9 cellular contexts compared by ENCODE assay signal in the genomic region with DNA sequence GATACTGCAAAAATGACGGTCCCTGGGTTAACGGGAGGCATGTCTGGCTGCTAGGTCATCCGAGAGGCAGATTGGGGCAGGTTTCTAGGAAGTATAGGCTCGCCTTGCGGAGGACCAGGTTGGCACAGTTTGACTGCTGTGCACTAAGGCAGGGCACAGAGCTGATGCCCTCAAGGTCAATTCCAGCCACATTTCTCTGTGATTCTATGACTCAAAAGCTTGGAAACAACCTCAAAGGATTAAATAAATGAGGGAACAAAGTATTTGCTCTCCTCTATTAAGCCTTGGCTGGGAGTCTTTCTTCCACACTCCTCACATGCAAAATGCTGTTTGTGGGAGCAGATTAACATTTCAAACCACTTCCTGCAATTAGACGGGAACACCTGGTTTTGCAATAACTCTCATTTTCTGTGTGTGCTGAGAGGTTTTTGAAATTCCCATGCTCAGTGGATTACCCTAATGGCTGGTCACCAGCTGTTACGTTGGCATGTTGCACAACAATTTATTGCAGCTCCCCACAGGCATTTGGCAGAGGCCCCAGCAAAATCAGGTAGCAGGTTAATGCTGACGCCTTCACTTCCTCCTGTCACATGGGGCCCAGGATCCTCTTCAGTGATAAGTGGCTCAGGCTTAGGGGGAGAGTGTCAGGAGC.
DNase-seq lines count a peak whose midpoint lies in the region; ATAC-seq and TF ChIP-seq lines count a peak whose summit lies in the region.
"Had no signal": no experiment of that assay in that cellular context is flagged by ENCODE, and none has a peak within 500 bp of the region (broad histone marks: within the 10 kb centered on the region; RNA-seq: fewer than 3 reads in every experiment).

No MANE protein-coding gene starts in this region.

- no peaks in the 10 kb centered on the region for H3K4me1 ChIP-seq in Caco-2
- H3K4me1 ChIP-seq in heart right ventricle, result peaks cover 0 to 36% (median 31%) of the 10 kb centered on the region in 9 donors
- peaks cover 33% of the 10 kb centered on the region for H3K4me1 ChIP-seq in upper lobe of right lung

- TF ChIP-seq CTCF in Caco-2 (IDR thresholded peaks at IDR 0.05; ENCODE audit: insufficient read depth in 1 of 2, low read depth in 1 of 2, low read length in 1 of 2, severe bottlenecking in 1 of 2, unreplicated experiment in 1 of 2) (no peak), RWPE1 (conservative IDR thresholded peaks at IDR 0.05; ENCODE audit: low read depth) (no peak), heart right ventricle (IDR thresholded peaks at IDR 0.05) (no peak), upper lobe of right lung (IDR thresholded peaks at IDR 0.05) (no peak)

- H3K36me3 ChIP-seq in Caco-2 (ENCODE audit: control insufficient read depth, insufficient read depth, low read length) (no peaks in the 10 kb centered on the region), heart right ventricle (no peaks in the 10 kb centered on the region), upper lobe of right lung (no peaks in the 10 kb centered on the region)

- no peaks in the 10 kb centered on the region for H3K4me1 Mint-ChIP-seq in Caco-2 (ENCODE audit: low read depth, unreplicated experiment)

- no peak overlapping the region for H3K27ac Mint-ChIP-seq in Caco-2 (ENCODE audit: unreplicated experiment)

- H3K9me3 ChIP-seq in Caco-2, result peaks cover 3% of the 10 kb centered on the region; the same call in 1 of the 2 replicates
- H3K9me3 ChIP-seq in heart right ventricle, result peaks cover 0 to 11% (median 0%) of the 10 kb centered on the region in 11 donors
- H3K9me3 ChIP-seq in upper lobe of right lung, result no peaks in the 10 kb centered on the region

- no peaks in the 10 kb centered on the region for H3K36me3 Mint-ChIP-seq in Caco-2 (ENCODE audit: insufficient read depth, unreplicated experiment)

- intact Hi-C loops in Caco-2 (cut with micrococcal nuclease; ENCODE audit: unreplicated experiment), result no loop called here
- intact Hi-C loops in heart right ventricle (cut with DNase I), result no loop called here
- intact Hi-C loops in upper lobe of right lung (cut with DNase I), result no loop called here

- no TSS peak for BruUV-seq in Caco-2 (replicated peaks; lab: Mats Ljungman, UMichigan)

- POLR2A ChIA-PET in Caco-2 (lab: Charles Lee) (no interaction called here), RWPE1 (lab: Yijun Ruan, JAX; ENCODE audit: low non-redundant PET) (no interaction called here)

- CTCF ChIA-PET in Caco-2 (lab: Charles Lee) (no interaction called here), RWPE1 (lab: Yijun Ruan, JAX) (no interaction called here)

- H3K27me3 ChIP-seq in Caco-2 (replicated peaks; ENCODE audit: control insufficient read depth, insufficient read depth, low read length), result no peaks in the 10 kb centered on the region
- H3K27me3 ChIP-seq in heart right ventricle, result no peaks in the 10 kb centered on the region
- H3K27me3 ChIP-seq in upper lobe of right lung, result no peaks in the 10 kb centered on the region
- H3K27me3 ChIP-seq: dorsolateral prefrontal cortex had no signal

- H3K27ac ChIP-seq in RWPE1, result peak overlapping the region; percentile 88
- peak overlapping the region in 1 of 10 donors; percentile 7 for H3K27ac ChIP-seq in heart right ventricle
- peak overlapping the region; percentile 67 for H3K27ac ChIP-seq in upper lobe of right lung
- H3K27ac ChIP-seq: dorsolateral prefrontal cortex had no signal

- peaks cover 8% of the 10 kb centered on the region for H3K27me3 Mint-ChIP-seq in Caco-2 (ENCODE audit: insufficient read depth, unreplicated experiment)

- peak; percentile 57 to 74 for DNase-seq in Caco-2
- peak; percentile 94 for DNase-seq in LoVo (ENCODE audit: low spot score)
- DNase-seq in RWPE1 (ENCODE audit: low spot score), result peak; percentile 89
- peak in 1 of 2 donors; percentile 29 for DNase-seq in heart right ventricle
- DNase-seq in upper lobe of right lung, result peak; percentile 85
- DNase-seq in stimulated activated CD4-positive, alpha-beta T cell treated with anti-CD3 and anti-CD28 coated beads, Interleukin-4, amount 100 ng/mL, for 1 hour, result no peak
- no peak for DNase-seq in foreskin melanocyte

- no peak overlapping the region for H3K4me3 Mint-ChIP-seq in Caco-2 (ENCODE audit: unreplicated experiment)

- WGBS in heart right ventricle, 2 donors, result 59 to 63% methylated on average over 8 of the region's 8 CpGs

- ATAC-seq in heart right ventricle (peak in 6 of 8 donors; percentile 22 to 83 (median 50)), upper lobe of right lung (peak; percentile 92), HG02623 (IDR thresholded peaks at IDR 0.05; ENCODE audit: unreplicated experiment) (no peak)

- H3K9me3 Mint-ChIP-seq in Caco-2 (ENCODE audit: unreplicated experiment), result no peaks in the 10 kb centered on the region

- no peak overlapping the region for H3K4me3 ChIP-seq in Caco-2 (ENCODE audit: low read depth, low read length)
- no peak overlapping the region for H3K4me3 ChIP-seq in heart right ventricle
- no peak overlapping the region for H3K4me3 ChIP-seq in upper lobe of right lung
- H3K4me3 ChIP-seq: dorsolateral prefrontal cortex had no signal

Comparison
In these comparisons a context has a peak if more than half of its experiments do, and no peak if none do; other contexts are left out.
1. DNase-seq: peak in Caco-2 (2 of 2), LoVo (single experiment), RWPE1 (single experiment) and upper lobe of right lung (single experiment); none in stimulated activated CD4-positive, alpha-beta T cell treated with anti-CD3 and anti-CD28 coated beads, Interleukin-4, amount 100 ng/mL, for 1 hour (single experiment) and foreskin melanocyte (single experiment).